Comparison of ENCODE assay signal across 8 cellular contexts in the genomic region with DNA sequence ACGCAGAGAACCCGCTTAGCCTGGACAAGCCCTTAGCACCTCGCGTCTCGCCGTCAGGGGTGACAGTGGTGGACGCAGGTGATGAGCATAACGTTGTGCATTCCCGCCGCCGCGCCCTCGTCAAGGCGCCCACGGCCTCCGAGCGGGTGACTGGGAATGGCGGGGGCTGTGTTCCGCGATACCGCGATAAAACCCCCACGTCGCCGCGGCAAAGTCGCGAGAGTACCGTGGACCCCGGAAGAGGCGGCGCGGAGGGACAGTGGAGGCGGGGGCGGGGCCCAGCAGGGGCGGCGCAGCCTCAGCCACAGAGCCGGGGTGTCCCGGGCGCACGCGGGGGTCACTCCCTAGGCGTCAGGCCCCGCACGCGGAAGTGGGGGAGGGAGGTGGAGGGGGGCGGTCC. TPM values are rescaled to one million over a fixed set of nuclear protein-coding genes. Genes with fewer than 3 reads are reported as not detected.
A peak's percentile ranks its signal among the peaks of the same experiment; 100 is the strongest.
DNase-seq lines count a peak whose midpoint lies in the region; ATAC-seq and TF ChIP-seq lines count a peak whose summit lies in the region.

No MANE protein-coding gene starts in this region.

- TF ChIP-seq EP300 in sigmoid colon (IDR thresholded peaks at IDR 0.05): no peak

- ATAC-seq in GM19351 (IDR thresholded peaks at IDR 0.05; ENCODE audit: unreplicated experiment) (no peak), HG03378 (IDR thresholded peaks at IDR 0.05; ENCODE audit: unreplicated experiment) (no peak)

- H3K27me3 ChIP-seq in GM06990 (replicated peaks; ENCODE audit: control insufficient read depth, insufficient read depth, low read length) (no peaks in the 10 kb centered on the region), esophagus squamous epithelium (no peaks in the 10 kb centered on the region), sigmoid colon (no peaks in the 10 kb centered on the region), vagina (no peaks in the 10 kb centered on the region)

- TF ChIP-seq POLR2A in esophagus squamous epithelium (IDR thresholded peaks at IDR 0.05) (no peak), sigmoid colon (IDR thresholded peaks at IDR 0.05) (no peak), vagina (IDR thresholded peaks at IDR 0.05) (no peak)

- peaks cover 0 to 4% (median 4%) of the 10 kb centered on the region in 3 donors for H3K9me3 ChIP-seq in esophagus squamous epithelium
- peaks cover 0 to 3% (median 0%) of the 10 kb centered on the region in 4 donors for H3K9me3 ChIP-seq in sigmoid colon
- H3K9me3 ChIP-seq in vagina: no peaks in the 10 kb centered on the region

- TF ChIP-seq CTCF in GM06990 (IDR thresholded peaks at IDR 0.05; ENCODE audit: insufficient read depth, low read length, poor library complexity, severe bottlenecking) (no peak), esophagus squamous epithelium (IDR thresholded peaks at IDR 0.05) (no peak), sigmoid colon (IDR thresholded peaks at IDR 0.05) (no peak), vagina (IDR thresholded peaks at IDR 0.05) (no peak)

- intact Hi-C loops in esophagus squamous epithelium (cut with DNase I): no loop called here
- intact Hi-C loops in sigmoid colon (cut with DNase I): loop anchor here (5.0 to 10.0 kb wide), 2 partner anchors 100 to 142 kb away; partner anchors contain the start of gene MXD4
- intact Hi-C loops in vagina (cut with DNase I): no loop called here

- peaks cover 8 to 29% (median 12%) of the 10 kb centered on the region in 3 donors for H3K4me1 ChIP-seq in esophagus squamous epithelium
- H3K4me1 ChIP-seq in sigmoid colon: peaks cover 0 to 18% (median 15%) of the 10 kb centered on the region in 4 donors
- H3K4me1 ChIP-seq in vagina: peaks cover 30% of the 10 kb centered on the region

- H3K4me3 ChIP-seq in GM06990 (replicated peaks; ENCODE audit: low read depth, low read length) (peak overlapping the region; percentile 14; the same call in 1 of the 2 replicates), esophagus squamous epithelium (peak overlapping the region; percentile 37 to 70 (median 57)), sigmoid colon (peak overlapping the region; percentile 53 to 61 (median 58)), vagina (peak overlapping the region; percentile 50 to 62)

- no peaks in the 10 kb centered on the region for H3K36me3 ChIP-seq in GM06990 (ENCODE audit: control insufficient read depth, insufficient read depth, low read length)
- no peaks in the 10 kb centered on the region for H3K36me3 ChIP-seq in esophagus squamous epithelium
- H3K36me3 ChIP-seq in sigmoid colon: no peaks in the 10 kb centered on the region
- H3K36me3 ChIP-seq in vagina: no peaks in the 10 kb centered on the region

- no peak for DNase-seq in GM06990 (ENCODE audit: extremely low read depth, insufficient read length)
- peak; percentile 61 for DNase-seq in activated CD8-positive, alpha-beta memory T cell treated with anti-CD3 and anti-CD28 coated beads, Interleukin-2, amount 50 U/mL, for 4 hours
- no peak for DNase-seq in esophagus squamous epithelium (lab: John Stamatoyannopoulos, UW)
- peak; percentile 73 for DNase-seq in sigmoid colon
- DNase-seq in vagina (ENCODE audit: extremely low spot score in 2 of 2): no peak
- DNase-seq in NCI-H2196 treated with DMSO at 0.1 percent for 48 hours (lab: John Stamatoyannopoulos, UW; ENCODE audit: unreplicated experiment): no peak

- H3K27ac ChIP-seq in esophagus squamous epithelium (peak overlapping the region in 2 of 4 donors; percentile 39 to 41), sigmoid colon (peak overlapping the region in 3 of 4 donors; percentile 24 to 46 (median 46)), vagina (peak overlapping the region; percentile 53)

- WGBS in esophagus squamous epithelium, 2 donors: 47% methylated on average over 19 of the region's 47 CpGs; no CpG with 5 or more reads in 1 of the 2 donors
- 14 to 34% methylated on average over 47 of the region's 47 CpGs for WGBS in sigmoid colon, 2 donors

RNA-seq across cellular contexts. Expression of gene ZFYVE28, which starts 53.8 kb away (rescaled TPM):
- total RNA-seq in esophagus squamous epithelium: 1 to 10 TPM; 5.1 to 8.5 (median 8.2) TPM
- total RNA-seq in sigmoid colon: 10 to 100 TPM in 1 of 4 donors, 1 to 10 TPM in 3; 3.1 to 13.0 (median 3.9) TPM
- polyA plus RNA-seq in sigmoid colon: 10 to 100 TPM; 15.0 to 24.1 (median 20.4) TPM
- 11.3 TPM for total RNA-seq in vagina

RNA-seq across cellular contexts. Expression of gene CFAP99, which starts 54.1 kb away (rescaled TPM):
- total RNA-seq in esophagus squamous epithelium: under 1 TPM in 1 of 4 donors, not detected in 3; 0.11 TPM
- not detected for total RNA-seq in sigmoid colon
- polyA plus RNA-seq in sigmoid colon: under 1 TPM in 1 of 3 donors, not detected in 2; 0.58 TPM
- not detected for total RNA-seq in vagina

Comparison
In these comparisons a context has a peak if more than half of its experiments do, and no peak if none do; other contexts are left out.
1. DNase-seq: peak in activated CD8-positive, alpha-beta memory T cell treated with anti-CD3 and anti-CD28 coated beads, Interleukin-2, amount 50 U/mL, for 4 hours (single experiment) and sigmoid colon (single experiment); none in GM06990 (single experiment), esophagus squamous epithelium (single experiment), vagina (0 of 2) and NCI-H2196 treated with DMSO at 0.1 percent for 48 hours (single experiment).
2. Peak in every context shown above with its lines, with median percentiles within 50 percentile points of each other: H3K4me3 ChIP-seq.